8 cellular contexts compared by ENCODE assay signal in genomic region chr17:42608692-42609181, GRCh38. TPM values are rescaled to one million over a fixed set of nuclear protein-coding genes. Genes with fewer than 3 reads are reported as not detected.
DNase-seq lines count a peak whose midpoint lies in the region; ATAC-seq and TF ChIP-seq lines count a peak whose summit lies in the region.

No MANE protein-coding gene starts in this region.

- no peak for TF ChIP-seq CTCF in smooth muscle cell (IDR thresholded peaks at IDR 0.05; ENCODE audit: borderline replicate concordance, insufficient read depth, poor library complexity, severe bottlenecking)

- intact Hi-C loops in right cardiac atrium (cut with DNase I), result loop anchor here (5.0 to 10.0 kb wide), 5 partner anchors 36 to 76 kb away; partner anchors contain the start of genes CCR10 (in 2 of the 4), CNTNAP1 (in 2 of the 4) and PLEKHH3 (in 2 of the 4)

- no peaks in the 10 kb centered on the region for H3K27me3 Mint-ChIP-seq in activated naive CD4-positive, alpha-beta T cell treated with anti-CD3 and anti-CD28 coated beads, Interleukin-2, amount 50 U/mL, for 24 hours

- WGBS in HUES64, result under 1% methylated on average over 23 of the region's 23 CpGs
- WGBS in right cardiac atrium, result under 1% methylated on average over 23 of the region's 23 CpGs
- WGBS in smooth muscle cell (ENCODE audit: low lambda C conversion rate), result under 1% methylated on average over 23 of the region's 23 CpGs

- peaks cover 65% of the 10 kb centered on the region for H3K79me2 ChIP-seq in smooth muscle cell (ENCODE audit: low read depth)

- H3F3A ChIP-seq in smooth muscle cell (ENCODE audit: low read depth), result no peaks in the 10 kb centered on the region

- H3K27ac ChIP-seq in BLaER1 treated with 17β-estradiol and CSF1 and Interleukin-3, amounts not matched to agents 10 nM and 100 nM, result peak overlapping the region; percentile 80 to 94 (median 87)
- H3K27ac ChIP-seq in HUES64 (ENCODE audit: low read depth, low read length) (peak overlapping the region; percentile 69), right cardiac atrium (ENCODE audit: low read length) (peak overlapping the region; percentile 74), smooth muscle cell (ENCODE audit: low read depth) (peak overlapping the region; percentile 66)

- peaks cover 9% of the 10 kb centered on the region for H3K36me3 Mint-ChIP-seq in activated naive CD4-positive, alpha-beta T cell treated with anti-CD3 and anti-CD28 coated beads, Interleukin-2, amount 50 U/mL, for 24 hours

- H3K4me1 ChIP-seq in BLaER1 treated with 17β-estradiol and CSF1 and Interleukin-3, amounts not matched to agents 10 nM and 100 nM, result peaks cover 30 to 48% (median 39%) of the 10 kb centered on the region in 10 experiments
- H3K4me1 ChIP-seq in HUES64 (ENCODE audit: insufficient read depth, low read length), result peaks cover 11% of the 10 kb centered on the region
- peaks cover 5% of the 10 kb centered on the region for H3K4me1 ChIP-seq in right cardiac atrium (ENCODE audit: control insufficient read depth, insufficient read depth, low read length)
- peaks cover 17% of the 10 kb centered on the region for H3K4me1 ChIP-seq in smooth muscle cell (ENCODE audit: low read depth)

- H3K27ac Mint-ChIP-seq in activated naive CD4-positive, alpha-beta T cell treated with anti-CD3 and anti-CD28 coated beads, Interleukin-2, amount 50 U/mL, for 24 hours, result peak overlapping the region; percentile 99

- peaks cover 48% of the 10 kb centered on the region for H3K4me1 Mint-ChIP-seq in activated naive CD4-positive, alpha-beta T cell treated with anti-CD3 and anti-CD28 coated beads, Interleukin-2, amount 50 U/mL, for 24 hours

- H3K4me2 ChIP-seq in BLaER1 treated with 17β-estradiol and CSF1 and Interleukin-3, amounts not matched to agents 10 nM and 100 nM, result peak overlapping the region; percentile 78 to 94 (median 88)
- peak overlapping the region; percentile 94 for H3K4me2 ChIP-seq in smooth muscle cell

- DNase-seq in right cardiac atrium (peak in 2 of 3 donors; percentile 63 to 66), smooth muscle cell (lab: John Stamatoyannopoulos, UW; ENCODE audit: unreplicated experiment) (no peak), 8988T (no peak), H4 (ENCODE audit: low spot score) (no peak)

- ATAC-seq in GM19463 (IDR thresholded peaks at IDR 0.05; ENCODE audit: unreplicated experiment), result peak; percentile 30
- ATAC-seq in right cardiac atrium, result peak; percentile 72 to 77

- H4K20me1 ChIP-seq in BLaER1 treated with 17β-estradiol and CSF1 and Interleukin-3, amounts not matched to agents 10 nM and 100 nM, result peaks cover 27 to 49% (median 43%) of the 10 kb centered on the region in 11 experiments; a peak in 18 of 22 replicates
- H4K20me1 ChIP-seq in smooth muscle cell (ENCODE audit: low read depth), result peaks cover 48% of the 10 kb centered on the region

- H3K9me3 ChIP-seq in BLaER1 treated with 17β-estradiol and CSF1 and Interleukin-3, amounts not matched to agents 10 nM and 100 nM (replicated peaks in 1 of 11), result no peaks in the 10 kb centered on the region
- H3K9me3 ChIP-seq in HUES64 (ENCODE audit: insufficient read depth, low read depth, low read length) (no peaks in the 10 kb centered on the region), right cardiac atrium (ENCODE audit: control insufficient read depth, low read length) (no peaks in the 10 kb centered on the region), smooth muscle cell (replicated peaks; ENCODE audit: low read depth) (no peaks in the 10 kb centered on the region)

- H3K9ac ChIP-seq in BLaER1 treated with 17β-estradiol and CSF1 and Interleukin-3, amounts not matched to agents 10 nM and 100 nM, result peak overlapping the region; percentile 84 to 95 (median 90)
- H3K9ac ChIP-seq in HUES64 (ENCODE audit: low read depth, low read length) (peak overlapping the region; percentile 79), smooth muscle cell (ENCODE audit: low read depth) (peak overlapping the region; percentile 82)

- no peaks in the 10 kb centered on the region for H3K9me3 Mint-ChIP-seq in activated naive CD4-positive, alpha-beta T cell treated with anti-CD3 and anti-CD28 coated beads, Interleukin-2, amount 50 U/mL, for 24 hours

- peaks cover 18 to 43% (median 29%) of the 10 kb centered on the region in 11 experiments for H3K36me3 ChIP-seq in BLaER1 treated with 17β-estradiol and CSF1 and Interleukin-3, amounts not matched to agents 10 nM and 100 nM
- peaks cover 26% of the 10 kb centered on the region for H3K36me3 ChIP-seq in HUES64 (ENCODE audit: insufficient read depth, low read length)
- H3K36me3 ChIP-seq in smooth muscle cell (ENCODE audit: low read depth), result no peaks in the 10 kb centered on the region

- peak overlapping the region; percentile 100 for H3K4me3 Mint-ChIP-seq in activated naive CD4-positive, alpha-beta T cell treated with anti-CD3 and anti-CD28 coated beads, Interleukin-2, amount 50 U/mL, for 24 hours

- no peaks in the 10 kb centered on the region for H3K27me3 ChIP-seq in BLaER1 treated with 17β-estradiol and CSF1 and Interleukin-3, amounts not matched to agents 10 nM and 100 nM
- no peaks in the 10 kb centered on the region for H3K27me3 ChIP-seq in HUES64 (ENCODE audit: insufficient read depth, low read length)
- H3K27me3 ChIP-seq in right cardiac atrium (ENCODE audit: control insufficient read depth, insufficient read depth), result no peaks in the 10 kb centered on the region
- H3K27me3 ChIP-seq in smooth muscle cell (ENCODE audit: low read depth), result no peaks in the 10 kb centered on the region

- peak overlapping the region; percentile 79 to 96 (median 86) for H3K4me3 ChIP-seq in BLaER1 treated with 17β-estradiol and CSF1 and Interleukin-3, amounts not matched to agents 10 nM and 100 nM
- H3K4me3 ChIP-seq in HUES64 (ENCODE audit: low read length) (peak overlapping the region; percentile 93), right cardiac atrium (ENCODE audit: low read length) (peak overlapping the region; percentile 66), smooth muscle cell (peak overlapping the region; percentile 79)

- H2AFZ ChIP-seq in smooth muscle cell (ENCODE audit: low read depth), result peak overlapping the region; percentile 92

RNA-seq across cellular contexts. Expression of gene RETREG3, which starts 0.4 kb away (rescaled TPM):
- 14.1 TPM for polyA plus RNA-seq in HUES64 (2013, experiment 1 of 2)
- polyA plus RNA-seq in HUES64 (2013, experiment 2 of 2), result 15.1 TPM
- 10 to 100 TPM; 23.9 to 27.0 (median 25.5) TPM for total RNA-seq in right cardiac atrium
- 13.0 TPM for polyA plus RNA-seq in right cardiac atrium
- total RNA-seq in smooth muscle cell, result 40.4 and 67.8 TPM in 2 replicates
- polyA plus RNA-seq in smooth muscle cell, result 32.6 and 34.1 TPM in 2 replicates
- 28.7 and 49.5 TPM in 2 replicates for total RNA-seq in H4 (2014; rRNA removed; shearing (Covaris generic))

RNA-seq across cellular contexts. Expression of gene TUBG1, which starts 0.7 kb away (rescaled TPM):
- 72.8 TPM for polyA plus RNA-seq in HUES64 (2013, experiment 1 of 2)
- 88.4 TPM for polyA plus RNA-seq in HUES64 (2013, experiment 2 of 2)
- total RNA-seq in right cardiac atrium, result 10 to 100 TPM; 34.3 to 60.7 (median 46.0) TPM
- polyA plus RNA-seq in right cardiac atrium, result 48.9 TPM
- total RNA-seq in smooth muscle cell, result 31.6 and 38.7 TPM in 2 replicates
- 91.2 and 102 TPM in 2 replicates for polyA plus RNA-seq in smooth muscle cell
- total RNA-seq in H4 (2014; rRNA removed; shearing (Covaris generic)), result 74.3 and 92.3 TPM in 2 replicates

RNA-seq across cellular contexts. Expression of gene PSMC3IP, which starts 31.2 kb away (rescaled TPM):
- 24.7 TPM for polyA plus RNA-seq in HUES64 (2013, experiment 1 of 2)
- polyA plus RNA-seq in HUES64 (2013, experiment 2 of 2), result 22.4 TPM
- total RNA-seq in right cardiac atrium (1 to 10 TPM; 1.4 to 3.3 (median 2.5) TPM), smooth muscle cell (5.2 and 5.3 TPM in 2 replicates)
- polyA plus RNA-seq in right cardiac atrium (2.2 TPM), smooth muscle cell (7.7 and 10.0 TPM in 2 replicates)
- 11.9 and 12.6 TPM in 2 replicates for total RNA-seq in H4 (2014; rRNA removed; shearing (Covaris generic))

RNA-seq across cellular contexts. Expression of gene MLX, which starts 41.8 kb away (rescaled TPM):
- 31.6 TPM for polyA plus RNA-seq in HUES64 (2013, experiment 1 of 2)
- 31.6 TPM for polyA plus RNA-seq in HUES64 (2013, experiment 2 of 2)
- total RNA-seq in right cardiac atrium (10 to 100 TPM; 46.9 to 63.8 (median 54.2) TPM), smooth muscle cell (21.6 and 30.1 TPM in 2 replicates)
- polyA plus RNA-seq in right cardiac atrium (65.0 TPM), smooth muscle cell (21.1 and 26.4 TPM in 2 replicates)
- 23.2 and 31.9 TPM in 2 replicates for total RNA-seq in H4 (2014; rRNA removed; shearing (Covaris generic))

RNA-seq across cellular contexts. Expression of gene COASY, which starts 46.8 kb away (rescaled TPM):
- 54.2 TPM for polyA plus RNA-seq in HUES64 (2013, experiment 1 of 2)
- 54.0 TPM for polyA plus RNA-seq in HUES64 (2013, experiment 2 of 2)
- 10 to 100 TPM; 32.4 to 45.5 (median 40.0) TPM for total RNA-seq in right cardiac atrium
- polyA plus RNA-seq in right cardiac atrium, result 30.2 TPM
- total RNA-seq in smooth muscle cell, result 16.0 and 23.2 TPM in 2 replicates
- 65.0 and 68.2 TPM in 2 replicates for polyA plus RNA-seq in smooth muscle cell
- 26.8 and 31.9 TPM in 2 replicates for total RNA-seq in H4 (2014; rRNA removed; shearing (Covaris generic))

Comparison
In these comparisons a context has a peak if more than half of its experiments do, and no peak if none do; other contexts are left out.
1. DNase-seq: peak in right cardiac atrium (2 of 3); none in smooth muscle cell (single experiment), 8988T (single experiment) and H4 (single experiment).
2. Peak in every context shown above with its lines, with median percentiles within 50 percentile points of each other: H3K27ac ChIP-seq, H3K4me3 ChIP-seq and H3K9ac ChIP-seq.